ENCODE assay signal across 30 cellular contexts in genomic region chr19:9860407-9860806, GRCh38.
"Had no signal": no experiment of that assay in that cellular context is flagged by ENCODE, and none has a peak within 500 bp of the region (broad histone marks: within the 10 kb centered on the region; RNA-seq: fewer than 3 reads in every experiment).

No MANE protein-coding gene starts in this region.

- H3K4me3 Mint-ChIP-seq: activated CD8-positive, alpha-beta memory T cell treated with anti-CD3 and anti-CD28 coated beads, Interleukin-2, amount 10 ng/mL, durations not matched to agents 7 days and 5 days; activated naive CD4-positive, alpha-beta T cell treated with anti-CD3 and anti-CD28 coated beads for 36 hours; activated T-cell treated with anti-CD3 and anti-CD28 coated beads, Interleukin-2, amount 50 U/mL, for 72 hours; brain had no signal

- DNase-seq: activated CD4-positive, alpha-beta T cell treated with anti-CD3 and anti-CD28 coated beads for 1 hour; activated CD4-positive, alpha-beta T cell treated with anti-CD3 and anti-CD28 coated beads, Interleukin-2, amount 10 ng/mL, durations not matched to agents 24 days and 14 days; activated CD4-positive, alpha-beta T cell treated with anti-CD3 and anti-CD28 coated beads, Interleukin-2, amount 50 U/mL, for 48 hours; activated CD4-positive, CD25-positive, alpha-beta regulatory T cell; activated CD8-positive, alpha-beta memory T cell treated with anti-CD3 and anti-CD28 coated beads for 24 hours; activated CD8-positive, alpha-beta memory T cell treated with anti-CD3 and anti-CD28 coated beads, Interleukin-2, amount 10 ng/mL, durations not matched to agents 7 days and 5 days; activated gamma-delta T cell; activated naive CD4-positive, alpha-beta T cell treated with anti-CD3 and anti-CD28 coated beads for 36 hours; activated T-cell treated with anti-CD3 and anti-CD28 coated beads, Interleukin-2, amount 50 U/mL, for 1 hour; activated T-cell treated with anti-CD3 and anti-CD28 coated beads, Interleukin-2, amount 50 U/mL, for 72 hours; anterior cingulate cortex; caudate nucleus; Kasumi-1; KG1; MG63; NCI-H1048; NCI-H1105 treated with DMSO at 0.1 percent for 48 hours; NCI-H1436; NCI-H1694 treated with DMSO at 0.1 percent for 48 hours; NCI-H2029; NCI-H345; NCI-H524 treated with DMSO at 0.1 percent for 48 hours; SIG-M5; T-helper 1 cell; T1000; WERI-Rb-1 had no signal

- H3K27me3 Mint-ChIP-seq: activated CD4-positive, alpha-beta T cell treated with anti-CD3 and anti-CD28 coated beads, Interleukin-2, amount 10 ng/mL, durations not matched to agents 24 days and 14 days; activated CD8-positive, alpha-beta memory T cell treated with anti-CD3 and anti-CD28 coated beads, Interleukin-2, amount 10 ng/mL, durations not matched to agents 7 days and 5 days; brain had no signal

- H3K9me3 Mint-ChIP-seq: activated CD4-positive, alpha-beta T cell treated with anti-CD3 and anti-CD28 coated beads, Interleukin-2, amount 10 ng/mL, durations not matched to agents 24 days and 14 days; activated naive CD4-positive, alpha-beta T cell treated with anti-CD3 and anti-CD28 coated beads for 36 hours; activated T-cell treated with anti-CD3 and anti-CD28 coated beads, Interleukin-2, amount 50 U/mL, for 72 hours; activated T-helper 2 cell treated with anti-CD3 and anti-CD28 coated beads, Interferon-gamma antibody, Interleukin-2, Interleukin-4, amounts not matched to agents 10 μg/mL and 5 μg/mL and 100 μg/mL, durations not matched to agents 14 hours and 24 hours and 36 hours; brain had no signal

- H3K27ac ChIP-seq: WERI-Rb-1 had no signal

- H3K27ac Mint-ChIP-seq: activated naive CD4-positive, alpha-beta T cell treated with anti-CD3 and anti-CD28 coated beads for 36 hours; activated T-cell treated with anti-CD3 and anti-CD28 coated beads, Interleukin-2, amount 50 U/mL, for 72 hours; brain had no signal

- H3K36me3 ChIP-seq: MG63 had no signal

- H3K4me3 ChIP-seq: MG63 had no signal

- H3K27me3 ChIP-seq: MG63 had no signal

- H3K9me3 ChIP-seq: MG63 had no signal

- ATAC-seq: activated CD8-positive, alpha-beta memory T cell treated with anti-CD3 and anti-CD28 coated beads, Interleukin-2, amount 10 ng/mL, durations not matched to agents 7 days and 5 days; activated T-cell treated with anti-CD3 and anti-CD28 coated beads, Interleukin-2, amount 50 U/mL, for 72 hours; Panc1; SK-N-SH treated with all-trans-retinoic acid at 6 μM for 48 hours had no signal
